26 cellular contexts compared by ENCODE assay signal in genomic region chr4:189784651-189785050, GRCh38.
"Had no signal": no experiment of that assay in that cellular context is flagged by ENCODE, and none has a peak within 500 bp of the region (broad histone marks: within the 10 kb centered on the region; RNA-seq: fewer than 3 reads in every experiment).

No MANE protein-coding gene starts in this region.

- ATAC-seq: activated CD8-positive, alpha-beta memory T cell treated with anti-CD3 and anti-CD28 coated beads, Interleukin-2, amount 10 ng/mL, durations not matched to agents 7 days and 5 days; activated naive CD8-positive, alpha-beta T cell treated with anti-CD3 and anti-CD28 coated beads, Interleukin-2, amount 50 U/mL, for 24 hours; Panc1 had no signal

- H3K9me3 ChIP-seq: SJCRH30 had no signal

- H3K27me3 ChIP-seq: SJCRH30 had no signal

- DNase-seq: activated CD4-positive, alpha-beta memory T cell treated with anti-CD3 and anti-CD28 coated beads, Interleukin-2, amount 10 ng/mL, durations not matched to agents 7 days and 5 days; activated CD4-positive, alpha-beta T cell treated with anti-CD3 and anti-CD28 coated beads for 1 hour; activated CD4-positive, alpha-beta T cell treated with anti-CD3 and anti-CD28 coated beads for 48 hours; activated CD4-positive, CD25-positive, alpha-beta regulatory T cell; activated CD8-positive, alpha-beta memory T cell treated with anti-CD3 and anti-CD28 coated beads for 24 hours; activated CD8-positive, alpha-beta memory T cell treated with anti-CD3 and anti-CD28 coated beads, Interleukin-2, amount 10 ng/mL, durations not matched to agents 7 days and 5 days; activated CD8-positive, alpha-beta memory T cell treated with anti-CD3 and anti-CD28 coated beads, Interleukin-2, amount 50 U/mL, for 48 hours; activated effector memory CD4-positive, alpha-beta T cell treated with Interleukin-2 at 50 U/mL for 16 hours; activated naive CD4-positive, alpha-beta T cell treated with anti-CD3 and anti-CD28 coated beads, Interleukin-2, amount 10 ng/mL, durations not matched to agents 7 days and 5 days; activated naive CD8-positive, alpha-beta T cell treated with anti-CD3 and anti-CD28 coated beads, Interleukin-2, amount 50 U/mL, for 24 hours; activated T-cell treated with anti-CD3 and anti-CD28 coated beads, Interleukin-2, amount 50 U/mL, for 48 hours; anterior cingulate cortex; caudate nucleus; cerebellar nuclear complex; NCI-H1105; NCI-H1417 treated with DMSO at 0.1 percent for 48 hours; NCI-H1694; NCI-H1930; NCI-H2081 treated with DMSO at 0.1 percent for 48 hours; NCI-H345; NCI-H524 treated with DMSO at 0.1 percent for 48 hours; SJCRH30; T1000; WERI-Rb-1 had no signal

- H3K27ac ChIP-seq: SJCRH30, SK-N-MC, WERI-Rb-1 had no signal

- H3K4me1 ChIP-seq: SJCRH30 had no signal

- H3K4me3 ChIP-seq: SJCRH30, SK-N-MC had no signal

- H3K36me3 ChIP-seq: SJCRH30, WERI-Rb-1 had no signal
